ENCODE assay signal across 34 cellular contexts in genomic region chr4:103403619-103404018, GRCh38.
"Had no signal": no experiment of that assay in that cellular context is flagged by ENCODE, and none has a peak within 500 bp of the region (broad histone marks: within the 10 kb centered on the region; RNA-seq: fewer than 3 reads in every experiment).

No MANE protein-coding gene starts in this region.

- H3K9ac ChIP-seq: KMS-11 had no signal

- H3K4me3 ChIP-seq: MG63 had no signal

- H3K36me3 ChIP-seq: MG63 had no signal

- DNase-seq: Karpas-422, Kasumi-1, MG63, MM.1S, MV-4-11, NCI-H1048, NCI-H1092, NCI-H1092 treated with DMSO at 0.1 percent for 48 hours, NCI-H1105, NCI-H1105 treated with DMSO at 0.1 percent for 48 hours, NCI-H1417, NCI-H1417 treated with DMSO at 0.1 percent for 48 hours, NCI-H1436, NCI-H1436 treated with DMSO at 0.1 percent for 48 hours, NCI-H146, NCI-H1694, NCI-H1694 treated with DMSO at 0.1 percent for 48 hours, NCI-H187, NCI-H187 treated with DMSO at 0.1 percent for 48 hours, NCI-H1930, NCI-H2029, NCI-H2029 treated with DMSO at 0.1 percent for 48 hours, NCI-H2081, NCI-H2081 treated with DMSO at 0.1 percent for 48 hours, NCI-H2107, NCI-H2171, NCI-H2171 treated with DMSO at 0.1 percent for 48 hours, NCI-H2227 treated with DMSO at 0.1 percent for 48 hours, NCI-H226, NCI-H345, NCI-H446, NCI-H446 treated with DMSO at 0.1 percent for 48 hours, NCI-H510A had no signal

- H3K4me2 ChIP-seq: KMS-11 had no signal

- H3K9me3 ChIP-seq: MG63 had no signal

- H3K27me3 ChIP-seq: MG63 had no signal

- H3K27ac ChIP-seq: KMS-11 had no signal
